1 cellular context compared by ENCODE assay signal in the genomic region with DNA sequence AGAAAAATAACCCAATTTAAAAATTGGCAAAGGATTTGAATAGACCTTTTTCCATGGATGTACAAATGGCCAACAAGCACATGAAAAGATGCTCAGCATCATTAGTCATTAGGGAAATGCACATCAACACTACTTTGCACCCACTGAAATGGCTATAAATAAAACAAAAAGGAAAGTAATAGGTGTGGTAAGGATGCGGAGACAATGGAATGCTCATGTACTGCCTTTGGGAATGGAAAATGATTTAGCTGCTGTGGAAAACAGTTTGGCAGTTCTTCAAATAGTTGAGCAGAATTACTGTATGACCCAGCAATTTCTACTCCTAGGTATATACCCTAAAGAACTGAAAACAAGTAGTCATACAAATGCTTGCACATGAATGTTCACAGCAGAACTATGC.
TF ChIP-seq lines count a peak whose summit lies in the region.

No MANE protein-coding gene starts in this region.

TF ChIP-seq in endothelial cell of umbilical vein, 7 proteins besides CTCF, POLR2A, EP300 and RAD21:
- TF ChIP-seq POLR2AphosphoS5 (IDR thresholded peaks at IDR 0.05; ENCODE audit: insufficient read depth, low read depth, low read length) (no peak), MYC (IDR thresholded peaks at IDR 0.05; ENCODE audit: low read depth, low read length) (no peak), GATA2 (IDR thresholded peaks at IDR 0.05; ENCODE audit: insufficient read depth, insufficient read length, low read depth, low read length) (no peak), EZH2 (IDR thresholded peaks at IDR 0.05; ENCODE audit: borderline replicate concordance, low read depth, low read length, severe bottlenecking) (no peak), FOS (IDR thresholded peaks at IDR 0.05; ENCODE audit: borderline replicate concordance, insufficient read depth, low read length) (no peak), MAX (IDR thresholded peaks at IDR 0.05; ENCODE audit: insufficient read depth, insufficient read length) (no peak), JUN (IDR thresholded peaks at IDR 0.05; ENCODE audit: borderline replicate concordance, insufficient read depth, insufficient read length, low read depth) (no peak)
